In genomic region chr1:212606042-212606733, GRCh38 we compare ENCODE assay signal across 8 cellular contexts. TPM values are rescaled to one million over a fixed set of nuclear protein-coding genes. Genes with fewer than 3 reads are reported as not detected.
DNase-seq lines count a peak whose midpoint lies in the region; ATAC-seq and TF ChIP-seq lines count a peak whose summit lies in the region.

No MANE protein-coding gene starts in this region.

- H3K4me3 ChIP-seq in CD4-positive, alpha-beta memory T cell (ENCODE audit: low read length in 2 of 2), result peak overlapping the region in 1 of 2 donors; percentile 68
- H3K4me3 ChIP-seq in coronary artery, result peak overlapping the region; percentile 88
- no peak overlapping the region for H3K4me3 ChIP-seq in neuronal stem cell (ENCODE audit: low read length in 2 of 2)

- no peak overlapping the region for H3K27ac ChIP-seq in CD4-positive, alpha-beta memory T cell (ENCODE audit: low read depth, low read length)
- H3K27ac ChIP-seq in coronary artery (peak overlapping the region; percentile 91 to 99), neuronal stem cell (replicated peaks; ENCODE audit: low read length) (peak overlapping the region; percentile 9), RWPE1 (no peak overlapping the region)

- H3K27me3 Mint-ChIP-seq in CD4-positive, alpha-beta memory T cell, result peaks cover 45 to 48% of the 10 kb centered on the region in 2 donors

- H3K27me3 ChIP-seq in CD4-positive, alpha-beta memory T cell (ENCODE audit: insufficient read depth, low read length), result peaks cover 38% of the 10 kb centered on the region
- H3K27me3 ChIP-seq in neuronal stem cell (ENCODE audit: control insufficient read depth in 3 of 3, insufficient read depth in 3 of 3, low read depth in 1 of 3, low read length in 3 of 3), result peaks cover 6 to 69% (median 21%) of the 10 kb centered on the region in 3 experiments

- peak overlapping the region; percentile 95 to 97 (median 97) for H3K4me3 Mint-ChIP-seq in CD4-positive, alpha-beta memory T cell

- ATAC-seq in GM19023 (IDR thresholded peaks at IDR 0.05; ENCODE audit: unreplicated experiment), result no peak

- DNase-seq in CD4-positive, alpha-beta memory T cell, result no peak
- DNase-seq in KBM-7 (peak; percentile 39), coronary artery (ENCODE audit: low spot score) (no peak), neuronal stem cell (ENCODE audit: low spot score) (no peak), ACHN (no peak), RWPE1 (ENCODE audit: low spot score) (no peak), anterior cingulate cortex (lab: John Stamatoyannopoulos, UW) (no peak)

- no peak overlapping the region for H2BK15ac ChIP-seq in neuronal stem cell (ENCODE audit: low read length)

- H3K4me1 Mint-ChIP-seq in CD4-positive, alpha-beta memory T cell, result peaks cover 12 to 43% (median 23%) of the 10 kb centered on the region in 4 donors

- H2AFZ ChIP-seq in neuronal stem cell (ENCODE audit: low read length), result no peak overlapping the region

- CTCF ChIA-PET in CD4-positive, alpha-beta memory T cell (lab: Charles Lee; ENCODE audit: partially characterized antibody), result no interaction called here
- CTCF ChIA-PET in RWPE1 (lab: Yijun Ruan, JAX), result interaction anchor here (0.6 kb wide), 1 partner anchor 91 kb away, joined by 3 read pairs; no protein-coding TSS in a partner anchor

- no peak overlapping the region for H2BK12ac ChIP-seq in neuronal stem cell (ENCODE audit: low read length)

- H2BK5ac ChIP-seq in neuronal stem cell (ENCODE audit: low read length), result no peak overlapping the region

- no peak overlapping the region for H3K23ac ChIP-seq in neuronal stem cell (ENCODE audit: low read depth, low read length, poor library complexity)

- no peaks in the 10 kb centered on the region for H3K9me3 ChIP-seq in CD4-positive, alpha-beta memory T cell (ENCODE audit: control insufficient read depth in 1 of 2, low read length in 2 of 2)
- H3K9me3 ChIP-seq in neuronal stem cell (replicated peaks in 1 of 2; ENCODE audit: control insufficient read depth in 2 of 2, insufficient read depth in 1 of 2, low read depth in 1 of 2, low read length in 2 of 2), result no peaks in the 10 kb centered on the region

- no peak for TF ChIP-seq CTCF in coronary artery (IDR thresholded peaks at IDR 0.05)
- no peak for TF ChIP-seq CTCF in RWPE1 (conservative IDR thresholded peaks at IDR 0.05; ENCODE audit: low read depth)

- H3K36me3 Mint-ChIP-seq in CD4-positive, alpha-beta memory T cell, result peaks cover 0 to 13% of the 10 kb centered on the region in 2 donors

- intact Hi-C loops in CD4-positive, alpha-beta memory T cell (cut with micrococcal nuclease), result loop anchor here (5.0 kb wide), 2 partner anchors 186 to 319 kb away; partner anchors contain the start of genes NSL1, PPP2R5A and TATDN3

- no CpG with 5 or more reads among the region's 9 CpGs for WGBS in neuronal stem cell (ENCODE audit: extremely low coverage in 2 of 2, insufficient read length in 2 of 2, insufficient replicate concordance in 1 of 2), 2 donors

- H3K79me1 ChIP-seq in neuronal stem cell (ENCODE audit: low read depth, low read length), result no peaks in the 10 kb centered on the region

- POLR2A ChIA-PET in CD4-positive, alpha-beta memory T cell (lab: Charles Lee; ENCODE audit: partially characterized antibody), result interaction anchor here (0.7 to 2.1 kb wide), 3 partner anchors 9 to 148 kb away, joined by 3 to 16 read pairs (median 12); no protein-coding TSS in a partner anchor
- POLR2A ChIA-PET in RWPE1 (lab: Yijun Ruan, JAX; ENCODE audit: low non-redundant PET), result interaction anchor here (0.6 kb wide), 1 partner anchor 9 kb away, joined by 4 read pairs; no protein-coding TSS in a partner anchor

- no peak overlapping the region for H3K18ac ChIP-seq in neuronal stem cell (ENCODE audit: low read length)

- peak overlapping the region; percentile 49 for H3K4me2 ChIP-seq in neuronal stem cell (ENCODE audit: insufficient read depth, low read length, poor library complexity, severe bottlenecking)

- no peaks in the 10 kb centered on the region for H3K9me3 Mint-ChIP-seq in CD4-positive, alpha-beta memory T cell

- no peak overlapping the region for H4K8ac ChIP-seq in neuronal stem cell (ENCODE audit: low read depth, low read length)

- no peak overlapping the region for H3K9ac ChIP-seq in neuronal stem cell (ENCODE audit: low read depth, low read length, poor library complexity)

- peaks cover 29% of the 10 kb centered on the region for H3K4me1 ChIP-seq in CD4-positive, alpha-beta memory T cell (ENCODE audit: insufficient read depth, low read length)
- H3K4me1 ChIP-seq in neuronal stem cell (ENCODE audit: control insufficient read depth in 2 of 2, insufficient read depth in 1 of 2, low read depth in 1 of 2, low read length in 2 of 2), result peaks cover 19 to 23% of the 10 kb centered on the region in 2 donors

- H2AK5ac ChIP-seq in neuronal stem cell (ENCODE audit: low read depth, low read length), result no peak overlapping the region

- H3K27ac Mint-ChIP-seq in CD4-positive, alpha-beta memory T cell, result peak overlapping the region in 6 of 7 donors; percentile 8 to 96 (median 41)

- in situ Hi-C loops in KBM-7 (cut with MboI; ENCODE audit: low pct_unique_long_range_greater_than_20kb, low sequenced_read_pairs) (no loop called here), ACHN (cut with HindIII; ENCODE audit: low pct_ligation_motif_present, low pct_unique_long_range_greater_than_20kb, low sequenced_read_pairs) (no loop called here)

- H3K4ac ChIP-seq in neuronal stem cell (ENCODE audit: low read length), result no peak overlapping the region

- no peak overlapping the region for H4K91ac ChIP-seq in neuronal stem cell (ENCODE audit: low read depth, low read length, poor library complexity)

- no peak overlapping the region for H2BK120ac ChIP-seq in neuronal stem cell (ENCODE audit: low read depth, low read length)

- no peak overlapping the region for H3K14ac ChIP-seq in neuronal stem cell (ENCODE audit: low read length)

- no peaks in the 10 kb centered on the region for H3K36me3 ChIP-seq in CD4-positive, alpha-beta memory T cell (ENCODE audit: insufficient read depth, low read length)
- H3K36me3 ChIP-seq in neuronal stem cell (replicated peaks in 1 of 2; ENCODE audit: control insufficient read depth in 2 of 2, insufficient read depth in 2 of 2, low read length in 2 of 2), result no peaks in the 10 kb centered on the region

RNA-seq across cellular contexts. Expression of gene ATF3, which starts 2.4 kb away (rescaled TPM):
- 1 to 10 TPM; 2.7 to 3.1 TPM for total RNA-seq in CD4-positive, alpha-beta memory T cell
- polyA plus RNA-seq in CD4-positive, alpha-beta memory T cell, result under 1 TPM in 1 of 2 donors, not detected in 1; 0.09 TPM
- 12.5 TPM for polyA plus RNA-seq in neuronal stem cell (2013, experiment 1 of 2)
- polyA plus RNA-seq in neuronal stem cell (2013, experiment 2 of 2), result 11.3 TPM

Comparison
In these comparisons a context has a peak if more than half of its experiments do, and no peak if none do; other contexts are left out.
1. H3K27ac ChIP-seq: peak in coronary artery (2 of 2) and neuronal stem cell (single experiment); none in CD4-positive, alpha-beta memory T cell (single experiment) and RWPE1 (single experiment).